16 cellular contexts compared by ENCODE assay signal in genomic region chr13:97122381-97122996, GRCh38.
A peak's percentile ranks its signal among the peaks of the same experiment; 100 is the strongest.
DNase-seq lines count a peak whose midpoint lies in the region; ATAC-seq and TF ChIP-seq lines count a peak whose summit lies in the region.
"Had no signal": no experiment of that assay in that cellular context is flagged by ENCODE, and none has a peak within 500 bp of the region (broad histone marks: within the 10 kb centered on the region; RNA-seq: fewer than 3 reads in every experiment).

No MANE protein-coding gene starts in this region.

- H3K9me3 ChIP-seq in SK-N-SH (no peaks in the 10 kb centered on the region), skeletal muscle satellite cell (replicated peaks; ENCODE audit: low read length) (no peaks in the 10 kb centered on the region)
- H3K9me3 ChIP-seq in CD4-positive, alpha-beta T cell (ENCODE audit: control insufficient read depth, low read length) = no peaks in the 10 kb centered on the region

- H3F3A ChIP-seq in SK-N-SH (replicated peaks; ENCODE audit: insufficient read depth) = peaks cover 22% of the 10 kb centered on the region

- peaks cover 46% of the 10 kb centered on the region for H3K27me3 Mint-ChIP-seq in CD4-positive, alpha-beta T cell

- no peak for ATAC-seq in CD4-positive, alpha-beta T cell (ENCODE audit: poor library complexity)
- ATAC-seq: GM23338; naive thymus-derived CD4-positive, alpha-beta T cell had no signal

- H3K27ac Mint-ChIP-seq in CD4-positive, alpha-beta T cell = no peak overlapping the region
- H3K27ac Mint-ChIP-seq: GM23338; naive thymus-derived CD4-positive, alpha-beta T cell had no signal

- no peaks in the 10 kb centered on the region for H3K36me3 ChIP-seq in SK-N-SH (replicated peaks in 1 of 2; ENCODE audit: control insufficient read depth in 1 of 2, insufficient read depth in 2 of 2, low read length in 1 of 2)
- no peaks in the 10 kb centered on the region for H3K36me3 ChIP-seq in skeletal muscle satellite cell (ENCODE audit: insufficient read depth, low read length)

- no peaks in the 10 kb centered on the region for H3K9me2 ChIP-seq in SK-N-SH

- H2AFZ ChIP-seq in SK-N-SH (ENCODE audit: low read depth) = 0 out of 2 replicates have a peak overlapping the region, but pooled peaks have one; percentile 11
- H2AFZ ChIP-seq: GM23338 had no signal

- no peaks in the 10 kb centered on the region for H3K27me3 ChIP-seq in SK-N-SH (ENCODE audit: insufficient read depth)
- no peaks in the 10 kb centered on the region for H3K27me3 ChIP-seq in skeletal muscle satellite cell (ENCODE audit: control insufficient read depth, insufficient read depth, low read length)
- peaks cover 4% of the 10 kb centered on the region for H3K27me3 ChIP-seq in CD4-positive, alpha-beta T cell (ENCODE audit: control insufficient read depth, insufficient read depth, low read length)
- H3K27me3 ChIP-seq: dorsolateral prefrontal cortex had no signal

- TF ChIP-seq RAD21 in SK-N-SH (IDR thresholded peaks at IDR 0.05; ENCODE audit: low read length) = no peak

- DNase-seq in DMS53 (lab: John Stamatoyannopoulos, UW) (peak; percentile 29), DMS53 treated with DMSO at 0.1 percent for 48 hours (lab: John Stamatoyannopoulos, UW; ENCODE audit: unreplicated experiment) (no peak), SK-N-SH (no peak), fibroblast of peridontal ligament (ENCODE audit: extremely low read depth) (peak; percentile 53), NCI-H446 (lab: John Stamatoyannopoulos, UW) (no peak), NCI-H2081 treated with DMSO at 0.1 percent for 48 hours (lab: John Stamatoyannopoulos, UW) (no peak)
- no peak for DNase-seq in CD4-positive, alpha-beta T cell
- DNase-seq: activated CD4-positive, alpha-beta T cell treated with anti-CD3 and anti-CD28 coated beads, Interleukin-2, amount 50 U/mL, for 1 hour; activated gamma-delta T cell treated with Interleukin-2 at 50 U/mL for 16 hours; dorsolateral prefrontal cortex; GF-D8; Karpas-422; naive thymus-derived CD4-positive, alpha-beta T cell; NCI-H524 treated with DMSO at 0.1 percent for 48 hours had no signal

- TF ChIP-seq EP300 in SK-N-SH (IDR thresholded peaks at IDR 0.05; ENCODE audit: borderline replicate concordance in 1 of 2, low read depth in 1 of 2, low read length in 1 of 2) = peak in 1 of 2 experiments; percentile 55; a peak in 1 of 4 replicates

- peaks cover 20 to 50% of the 10 kb centered on the region in 2 experiments for H3K4me1 ChIP-seq in SK-N-SH (ENCODE audit: control insufficient read depth in 1 of 2, insufficient read depth in 2 of 2, low read depth in 1 of 2, low read length in 1 of 2)
- peaks cover 60% of the 10 kb centered on the region for H3K4me1 ChIP-seq in skeletal muscle satellite cell (ENCODE audit: control insufficient read depth, insufficient read depth, low read length)

- H3K9me3 Mint-ChIP-seq in CD4-positive, alpha-beta T cell = no peaks in the 10 kb centered on the region

- POLR2A ChIA-PET in SK-N-SH (lab: Yijun Ruan, JAX) = no interaction called here
- POLR2A ChIA-PET in CD4-positive, alpha-beta T cell (lab: Charles Lee) = no interaction called here

- H3K4me3 Mint-ChIP-seq in CD4-positive, alpha-beta T cell = no peak overlapping the region
- H3K4me3 Mint-ChIP-seq: GM23338; naive thymus-derived CD4-positive, alpha-beta T cell had no signal

- H3K9ac ChIP-seq in SK-N-SH = peak overlapping the region; percentile 42; the same call in 1 of the 2 replicates
- H3K9ac ChIP-seq in skeletal muscle satellite cell (ENCODE audit: low read depth, low read length) = peak overlapping the region; percentile 43

- no peaks in the 10 kb centered on the region; the same call in 1 of the 2 replicates for H3K79me2 ChIP-seq in SK-N-SH (ENCODE audit: insufficient read depth)

- H3K27ac ChIP-seq in SK-N-SH (ENCODE audit: low read depth in 2 of 2, low read length in 1 of 2) = peak overlapping the region; percentile 77 to 92
- H3K27ac ChIP-seq in CD4-positive, alpha-beta T cell (ENCODE audit: low read depth, low read length) = no peak overlapping the region

- H4K20me1 ChIP-seq in SK-N-SH (ENCODE audit: insufficient read depth) = no peaks in the 10 kb centered on the region

- CTCF ChIA-PET in SK-N-SH (lab: Yijun Ruan, JAX) = interaction anchor here (0.6 to 3.9 kb wide), 2 partner anchors 11 to 310 kb away, joined by 4 to 26 read pairs; no protein-coding TSS in a partner anchor
- CTCF ChIA-PET in CD4-positive, alpha-beta T cell (lab: Charles Lee) = no interaction called here

- 6% methylated on average over 4 of the region's 4 CpGs for WGBS in SK-N-SH (ENCODE audit: low lambda C conversion rate)

- peak overlapping the region; percentile 21 to 41; a peak in 3 of 4 replicates for H3K4me3 ChIP-seq in SK-N-SH (ENCODE audit: low read depth in 2 of 2, low read length in 1 of 2)
- peak overlapping the region; percentile 55 for H3K4me3 ChIP-seq in skeletal muscle satellite cell (ENCODE audit: low read length)
- H3K4me3 ChIP-seq: dorsolateral prefrontal cortex, GM23338 had no signal

- TF ChIP-seq CTCF in SK-N-SH (IDR thresholded peaks at IDR 0.05) = no peak
- no peak for TF ChIP-seq CTCF in CD4-positive, alpha-beta T cell (IDR thresholded peaks at IDR 0.05)

- no peaks in the 10 kb centered on the region for H3K4me1 Mint-ChIP-seq in CD4-positive, alpha-beta T cell (ENCODE audit: low read depth)

- no peaks in the 10 kb centered on the region for H3K36me3 Mint-ChIP-seq in CD4-positive, alpha-beta T cell (ENCODE audit: low read depth)
- H3K36me3 Mint-ChIP-seq: naive thymus-derived CD4-positive, alpha-beta T cell had no signal

- intact Hi-C loops in CD4-positive, alpha-beta T cell (cut with DNase I, micrococcal nuclease) = no loop called here

- H3K4me2 ChIP-seq in SK-N-SH (peak overlapping the region; percentile 58), skeletal muscle satellite cell (ENCODE audit: low read length) (peak overlapping the region; percentile 81)
- H3K4me2 ChIP-seq: GM23338 had no signal

TF ChIP-seq in SK-N-SH, 30 proteins besides CTCF, POLR2A, EP300 and RAD21 (continues in another document):
- TF ChIP-seq FOSL2 (IDR thresholded peaks at IDR 0.05; ENCODE audit: borderline replicate concordance, low read depth) = peak; percentile 90
- TF ChIP-seq FOXM1 (IDR thresholded peaks at IDR 0.05; ENCODE audit: low read depth) = peak; percentile 54; the same call in 1 of the 2 replicates
- no peak for TF ChIP-seq GABPA (IDR thresholded peaks at IDR 0.05; ENCODE audit: low read depth)
- no peak for TF ChIP-seq SIN3A (IDR thresholded peaks at IDR 0.05; ENCODE audit: borderline replicate concordance, low read depth, low read length)
- peak; percentile 54; the same call in 1 of the 2 replicates for TF ChIP-seq TEAD4 (IDR thresholded peaks at IDR 0.05; ENCODE audit: borderline replicate concordance, insufficient read depth)
- TF ChIP-seq EZH2phosphoT487 (IDR thresholded peaks at IDR 0.05; ENCODE audit: borderline replicate concordance, low read depth) = no peak
- TF ChIP-seq, protein P1, sequence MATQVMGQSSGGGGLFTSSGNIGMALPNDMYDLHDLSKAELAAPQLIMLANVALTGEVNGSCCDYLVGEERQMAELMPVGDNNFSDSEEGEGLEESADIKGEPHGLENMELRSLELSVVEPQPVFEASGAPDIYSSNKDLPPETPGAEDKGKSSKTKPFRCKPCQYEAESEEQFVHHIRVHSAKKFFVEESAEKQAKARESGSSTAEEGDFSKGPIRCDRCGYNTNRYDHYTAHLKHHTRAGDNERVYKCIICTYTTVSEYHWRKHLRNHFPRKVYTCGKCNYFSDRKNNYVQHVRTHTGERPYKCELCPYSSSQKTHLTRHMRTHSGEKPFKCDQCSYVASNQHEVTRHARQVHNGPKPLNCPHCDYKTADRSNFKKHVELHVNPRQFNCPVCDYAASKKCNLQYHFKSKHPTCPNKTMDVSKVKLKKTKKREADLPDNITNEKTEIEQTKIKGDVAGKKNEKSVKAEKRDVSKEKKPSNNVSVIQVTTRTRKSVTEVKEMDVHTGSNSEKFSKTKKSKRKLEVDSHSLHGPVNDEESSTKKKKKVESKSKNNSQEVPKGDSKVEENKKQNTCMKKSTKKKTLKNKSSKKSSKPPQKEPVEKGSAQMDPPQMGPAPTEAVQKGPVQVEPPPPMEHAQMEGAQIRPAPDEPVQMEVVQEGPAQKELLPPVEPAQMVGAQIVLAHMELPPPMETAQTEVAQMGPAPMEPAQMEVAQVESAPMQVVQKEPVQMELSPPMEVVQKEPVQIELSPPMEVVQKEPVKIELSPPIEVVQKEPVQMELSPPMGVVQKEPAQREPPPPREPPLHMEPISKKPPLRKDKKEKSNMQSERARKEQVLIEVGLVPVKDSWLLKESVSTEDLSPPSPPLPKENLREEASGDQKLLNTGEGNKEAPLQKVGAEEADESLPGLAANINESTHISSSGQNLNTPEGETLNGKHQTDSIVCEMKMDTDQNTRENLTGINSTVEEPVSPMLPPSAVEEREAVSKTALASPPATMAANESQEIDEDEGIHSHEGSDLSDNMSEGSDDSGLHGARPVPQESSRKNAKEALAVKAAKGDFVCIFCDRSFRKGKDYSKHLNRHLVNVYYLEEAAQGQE (IDR thresholded peaks at IDR 0.05; ENCODE audit: low read depth, low read length) = no peak
- TF ChIP-seq CHD2 (IDR thresholded peaks at IDR 0.05; ENCODE audit: low read length, partially characterized antibody) = no peak
- no peak for TF ChIP-seq ZBTB33 (IDR thresholded peaks at IDR 0.05; ENCODE audit: borderline replicate concordance, low read depth)
- peak; percentile 75 for TF ChIP-seq TCF12 (IDR thresholded peaks at IDR 0.05)
- TF ChIP-seq POLR2AphosphoS5 (IDR thresholded peaks at IDR 0.05; ENCODE audit: low read depth, low read length) = peak; percentile 66; the same call in 1 of the 2 replicates
- peak; percentile 95 for TF ChIP-seq NFIC (IDR thresholded peaks at IDR 0.05; ENCODE audit: borderline replicate concordance)
- no peak for TF ChIP-seq NRF1 (IDR thresholded peaks at IDR 0.05; ENCODE audit: low read depth, low read length)

Comparison
In these comparisons a context has a peak if more than half of its experiments do, and no peak if none do; other contexts are left out.
1. DNase-seq: peak in DMS53 (single experiment) and fibroblast of peridontal ligament (single experiment); none in DMS53 treated with DMSO at 0.1 percent for 48 hours (single experiment), SK-N-SH (single experiment), NCI-H446 (0 of 2), NCI-H2081 treated with DMSO at 0.1 percent for 48 hours (single experiment) and CD4-positive, alpha-beta T cell (0 of 10).